8 cellular contexts compared by ENCODE assay signal in genomic region chr1:115545791-115546733, GRCh38.
A peak's percentile ranks its signal among the peaks of the same experiment; 100 is the strongest.
DNase-seq lines count a peak whose midpoint lies in the region; ATAC-seq, FAIRE-seq and TF ChIP-seq lines count a peak whose summit lies in the region.

No MANE protein-coding gene starts in this region.

- H3K27me3 ChIP-seq in HUES64 (ENCODE audit: insufficient read depth, low read length), result no peaks in the 10 kb centered on the region
- H3K27me3 ChIP-seq in body of pancreas, result no peaks in the 10 kb centered on the region
- H3K27me3 ChIP-seq in gastrocnemius medialis, result no peaks in the 10 kb centered on the region

- H3K27ac ChIP-seq in HUES64 (ENCODE audit: low read depth, low read length), result peak overlapping the region; percentile 75
- peak overlapping the region; percentile 29 to 80 (median 60) for H3K27ac ChIP-seq in body of pancreas
- peak overlapping the region in 1 of 2 donors; percentile 1 for H3K27ac ChIP-seq in kidney (ENCODE audit: low read depth in 2 of 2, low read length in 2 of 2)
- H3K27ac ChIP-seq in gastrocnemius medialis, result no peak overlapping the region

- FAIRE-seq in kidney (lab: Jason Lieb, UNC), result no peak

- ATAC-seq in body of pancreas (peak; percentile 90), GM18909 (IDR thresholded peaks at IDR 0.05; ENCODE audit: poor library complexity, unreplicated experiment) (no peak), gastrocnemius medialis (no peak)

- DNase-seq in NCI-H2196 (lab: John Stamatoyannopoulos, UW; ENCODE audit: unreplicated experiment) (peak; percentile 36), NCI-H2196 treated with DMSO at 0.1 percent for 48 hours (lab: John Stamatoyannopoulos, UW; ENCODE audit: unreplicated experiment) (no peak), body of pancreas (peak; percentile 58 to 72 (median 66)), kidney (no peak), ureter (ENCODE audit: low spot score) (peak; percentile 54), gastrocnemius medialis (no peak)

- no peaks in the 10 kb centered on the region for H3K36me3 ChIP-seq in HUES64 (ENCODE audit: insufficient read depth, low read length)
- no peaks in the 10 kb centered on the region for H3K36me3 ChIP-seq in body of pancreas (replicated peaks in 1 of 2; ENCODE audit: insufficient read depth in 1 of 2, low read depth in 2 of 2)
- H3K36me3 ChIP-seq in kidney (ENCODE audit: control insufficient read depth in 1 of 2, insufficient read depth in 2 of 2, low read length in 2 of 2), result no peaks in the 10 kb centered on the region
- H3K36me3 ChIP-seq in gastrocnemius medialis, result no peaks in the 10 kb centered on the region

- TF ChIP-seq POLR2A in body of pancreas (IDR thresholded peaks at IDR 0.05) (no peak), gastrocnemius medialis (IDR thresholded peaks at IDR 0.05) (no peak)

- H3K4me3 ChIP-seq in HUES64 (ENCODE audit: low read length) (no peak overlapping the region), body of pancreas (no peak overlapping the region), kidney (ENCODE audit: low read length in 2 of 2) (no peak overlapping the region), gastrocnemius medialis (no peak overlapping the region)

- peak; percentile 15 to 70 (median 66) for TF ChIP-seq CTCF in body of pancreas (IDR thresholded peaks at IDR 0.05)
- peak; percentile 53 for TF ChIP-seq CTCF in kidney (IDR thresholded peaks at IDR 0.05; ENCODE audit: borderline replicate concordance, extremely low read depth, insufficient read depth)
- peak in 2 of 5 experiments; percentile 35 to 52 for TF ChIP-seq CTCF in gastrocnemius medialis (IDR thresholded peaks at IDR 0.05 in 4 of 5, conservative IDR thresholded peaks at IDR 0.05 in 1 of 5)

- in situ Hi-C loops in gastrocnemius medialis (cut with MboI; ENCODE audit: low sequenced_read_pairs in 4 of 4), result no loop called here

- intact Hi-C loops in body of pancreas (cut with DNase I) (no loop called here), kidney (cut with DNase I) (no loop called here), gastrocnemius medialis (cut with DNase I; ENCODE audit: low total_unique reads) (no loop called here)

- H3K4me1 ChIP-seq in HUES64 (ENCODE audit: insufficient read depth, low read length) (peaks cover 15% of the 10 kb centered on the region; the same call in 1 of the 2 replicates), body of pancreas (no peaks in the 10 kb centered on the region), kidney (ENCODE audit: control insufficient read depth in 1 of 2, insufficient read depth in 1 of 2, low read depth in 1 of 2, low read length in 2 of 2) (no peaks in the 10 kb centered on the region), gastrocnemius medialis (no peaks in the 10 kb centered on the region)

- WGBS in HUES64, result 54% methylated on average over 9 of the region's 9 CpGs
- WGBS in body of pancreas, 2 donors, result 41 to 42% methylated on average over 7 to 9 of the region's 9 CpGs

- H3K9ac ChIP-seq in HUES64 (ENCODE audit: low read depth, low read length) (peak overlapping the region; percentile 61; the same call in 1 of the 2 replicates), kidney (ENCODE audit: low read length in 2 of 2) (no peak overlapping the region)

- no peaks in the 10 kb centered on the region for H3K9me3 ChIP-seq in HUES64 (ENCODE audit: insufficient read depth, low read depth, low read length)
- H3K9me3 ChIP-seq in body of pancreas, result no peaks in the 10 kb centered on the region
- H3K9me3 ChIP-seq in kidney (ENCODE audit: control insufficient read depth in 1 of 2, low read length in 2 of 2), result no peaks in the 10 kb centered on the region
- H3K9me3 ChIP-seq in gastrocnemius medialis, result no peaks in the 10 kb centered on the region

Comparison
In these comparisons a context has a peak if more than half of its experiments do, and no peak if none do; other contexts are left out.
1. DNase-seq: peak in NCI-H2196 (single experiment), body of pancreas (4 of 4) and ureter (single experiment); none in NCI-H2196 treated with DMSO at 0.1 percent for 48 hours (single experiment), kidney (single experiment) and gastrocnemius medialis (0 of 2).
2. H3K27ac ChIP-seq: peak in HUES64 (single experiment) and body of pancreas (4 of 4); none in gastrocnemius medialis (0 of 4).